ENCODE assay signal across 12 cellular contexts in the genomic region with DNA sequence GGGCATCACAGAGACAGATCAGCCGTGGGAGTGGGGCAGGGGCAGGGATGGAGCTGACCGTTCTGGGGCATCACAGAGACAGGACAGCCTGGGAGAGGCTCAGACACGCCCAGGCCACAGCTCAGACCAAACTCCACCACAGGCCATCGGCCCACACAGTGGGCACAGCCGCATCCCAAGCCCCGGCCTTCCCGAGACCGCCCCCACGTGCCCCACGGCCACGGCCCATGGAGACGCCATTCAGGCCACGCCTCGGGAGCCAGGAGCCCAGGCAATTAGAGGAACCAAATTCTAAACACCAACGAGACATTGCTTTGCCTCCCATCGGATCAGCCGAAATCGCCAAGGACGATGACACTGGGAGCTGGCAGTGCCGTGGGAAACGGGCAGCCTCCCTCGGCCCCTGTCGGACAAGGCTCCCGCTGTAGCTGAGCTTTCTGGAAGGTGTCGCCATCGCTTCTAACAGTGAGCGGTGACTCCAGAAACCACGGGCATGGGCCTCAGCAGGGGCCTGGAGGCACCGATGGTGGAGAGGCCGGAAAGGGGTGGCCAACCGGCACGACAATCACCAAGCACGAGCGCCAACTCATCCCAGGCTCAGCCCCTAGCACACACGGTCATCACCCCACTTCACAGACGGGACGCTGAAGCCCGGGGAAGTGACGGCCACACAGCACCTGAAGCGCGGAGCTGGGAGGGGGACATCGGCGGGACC. TPM values are rescaled to one million over a fixed set of nuclear protein-coding genes. Genes with fewer than 3 reads are reported as not detected.
DNase-seq lines count a peak whose midpoint lies in the region; ATAC-seq and TF ChIP-seq lines count a peak whose summit lies in the region.
"Had no signal": no experiment of that assay in that cellular context is flagged by ENCODE, and none has a peak within 500 bp of the region (broad histone marks: within the 10 kb centered on the region; RNA-seq: fewer than 3 reads in every experiment).

No MANE protein-coding gene starts in this region.

- no peak overlapping the region for H3K27ac ChIP-seq in DND-41 (ENCODE audit: low read length)
- H3K27ac ChIP-seq: HL-60 had no signal

- no peaks in the 10 kb centered on the region for H3K27me3 ChIP-seq in DND-41 (ENCODE audit: insufficient read depth, low read length, poor library complexity)

- H3K79me2 ChIP-seq in DND-41 (ENCODE audit: insufficient read depth, low read length) = peaks cover 69% of the 10 kb centered on the region

- peaks cover 5% of the 10 kb centered on the region; the same call in 1 of the 2 replicates for H3K36me3 ChIP-seq in DND-41 (ENCODE audit: insufficient read depth, low read length)

- no peak overlapping the region for H2AFZ ChIP-seq in DND-41 (ENCODE audit: low read depth, low read length)

- H3K27ac Mint-ChIP-seq in IgD-negative memory B cell = no peak overlapping the region
- H3K27ac Mint-ChIP-seq in endothelial cell (ENCODE audit: unreplicated experiment) = no peak overlapping the region
- no peak overlapping the region for H3K27ac Mint-ChIP-seq in progenitor cell of endocrine pancreas

- H3K4me2 ChIP-seq in DND-41 (ENCODE audit: insufficient read depth, low read length) = peak overlapping the region; percentile 99; the same call in 1 of the 2 replicates

- H3K27me3 Mint-ChIP-seq in IgD-negative memory B cell (no peaks in the 10 kb centered on the region), endothelial cell (ENCODE audit: unreplicated experiment) (peaks cover 4% of the 10 kb centered on the region), progenitor cell of endocrine pancreas (no peaks in the 10 kb centered on the region)

- H3K4me1 ChIP-seq in DND-41 (ENCODE audit: insufficient read depth, low read length) = peaks cover 27% of the 10 kb centered on the region

- TF ChIP-seq CTCF in DND-41 (IDR thresholded peaks at IDR 0.05; ENCODE audit: borderline replicate concordance, extremely low read depth, low read length, poor library complexity, severe bottlenecking) = no peak
- no peak for TF ChIP-seq CTCF in endothelial cell (IDR thresholded peaks at IDR 0.05; ENCODE audit: unreplicated experiment)
- no peak for TF ChIP-seq CTCF in progenitor cell of endocrine pancreas (IDR thresholded peaks at IDR 0.05; ENCODE audit: unreplicated experiment)

- H3K9me3 Mint-ChIP-seq in IgD-negative memory B cell (no peaks in the 10 kb centered on the region), endothelial cell (ENCODE audit: unreplicated experiment) (no peaks in the 10 kb centered on the region), progenitor cell of endocrine pancreas (ENCODE audit: low read depth) (no peaks in the 10 kb centered on the region)

- no peak for TF ChIP-seq POLR2A in erythroblast (IDR thresholded peaks at IDR 0.05; ENCODE audit: low read length)

- H3K4me3 Mint-ChIP-seq in IgD-negative memory B cell (peak overlapping the region; percentile 28 to 95 (median 72)), endothelial cell (ENCODE audit: unreplicated experiment) (peak overlapping the region; percentile 67), progenitor cell of endocrine pancreas (ENCODE audit: low read depth) (peak overlapping the region; percentile 55)

- H3K4me1 Mint-ChIP-seq in IgD-negative memory B cell = peaks cover 12 to 15% (median 14%) of the 10 kb centered on the region in 3 donors
- H3K4me1 Mint-ChIP-seq in endothelial cell (ENCODE audit: unreplicated experiment) = peaks cover 3% of the 10 kb centered on the region
- H3K4me1 Mint-ChIP-seq in progenitor cell of endocrine pancreas (ENCODE audit: low read depth) = peaks cover 11% of the 10 kb centered on the region

- H4K20me1 ChIP-seq in DND-41 (ENCODE audit: insufficient read depth, low read length) = peaks cover 60% of the 10 kb centered on the region

- DNase-seq in DND-41 = no peak
- no peak for DNase-seq in endothelial cell (ENCODE audit: low spot score)
- no peak for DNase-seq in progenitor cell of endocrine pancreas (ENCODE audit: low spot score, unreplicated experiment)
- DNase-seq in GOT3 (lab: John Stamatoyannopoulos, UW) = no peak
- no peak for DNase-seq in NCI-H1105 treated with DMSO at 0.1 percent for 48 hours (lab: John Stamatoyannopoulos, UW)
- DNase-seq in erythroblast (lab: John Stamatoyannopoulos, UW) = no peak
- DNase-seq: activated CD8-positive, alpha-beta memory T cell treated with anti-CD3 and anti-CD28 coated beads, Interleukin-2, amount 50 U/mL, for 48 hours; cerebellar nuclear complex; mammary epithelial cell had no signal

- no peak for ATAC-seq in DND-41 (ENCODE audit: insufficient read depth, low read depth)
- ATAC-seq in HG02885 (IDR thresholded peaks at IDR 0.05; ENCODE audit: poor library complexity, unreplicated experiment) = no peak

- H3K9me3 ChIP-seq in DND-41 (ENCODE audit: insufficient read depth, low read length, severe bottlenecking) = no peaks in the 10 kb centered on the region

- no peak overlapping the region for H3K4me3 ChIP-seq in DND-41 (ENCODE audit: low read depth in 1 of 2, low read length in 2 of 2)

- H3K9ac ChIP-seq in DND-41 (ENCODE audit: low read depth, low read length) = peak overlapping the region; percentile 7; the same call in 1 of the 2 replicates

- H3K36me3 Mint-ChIP-seq in IgD-negative memory B cell (no peaks in the 10 kb centered on the region), endothelial cell (ENCODE audit: low read depth, unreplicated experiment) (no peaks in the 10 kb centered on the region), progenitor cell of endocrine pancreas (ENCODE audit: insufficient read depth) (no peaks in the 10 kb centered on the region)

RNA-seq across cellular contexts. Expression of a gene that starts 2.4 kb away (rescaled TPM):
- polyA plus RNA-seq in IgD-negative memory B cell = 11.5 TPM
- total RNA-seq in endothelial cell (ENCODE audit: unreplicated experiment) = 65.8 TPM
- 49.7 and 51.7 TPM in 2 replicates for total RNA-seq in progenitor cell of endocrine pancreas

RNA-seq across cellular contexts. Expression of a gene that starts 10.4 kb away (rescaled TPM):
- 4.9 TPM for polyA plus RNA-seq in IgD-negative memory B cell
- total RNA-seq in endothelial cell (ENCODE audit: unreplicated experiment) (3.1 TPM), progenitor cell of endocrine pancreas (36.3 and 40.7 TPM in 2 replicates)
